ENCODE assay signal across 19 cellular contexts in genomic region chr3:160950954-160951353, GRCh38.
A peak's percentile ranks its signal among the peaks of the same experiment; 100 is the strongest.
DNase-seq lines count a peak whose midpoint lies in the region; ATAC-seq and TF ChIP-seq lines count a peak whose summit lies in the region.
"Had no signal": no experiment of that assay in that cellular context is flagged by ENCODE, and none has a peak within 500 bp of the region (broad histone marks: within the 10 kb centered on the region; RNA-seq: fewer than 3 reads in every experiment).

No MANE protein-coding gene starts in this region.

- H3K4me3 ChIP-seq in heart right ventricle, result no peak overlapping the region
- H3K4me3 ChIP-seq in gastrocnemius medialis, result no peak overlapping the region
- no peak overlapping the region for H3K4me3 ChIP-seq in lower leg skin (ENCODE audit: low read depth, poor library complexity, severe bottlenecking)
- H3K4me3 ChIP-seq: A549; BLaER1 treated with 17β-estradiol and CSF1 and Interleukin-3, amounts not matched to agents 10 nM and 100 nM; GM12878 had no signal

- H3K4me1 ChIP-seq in heart right ventricle, result peaks cover 0 to 44% (median 16%) of the 10 kb centered on the region in 9 donors
- H3K4me1 ChIP-seq in gastrocnemius medialis, result peaks cover 27 to 32% of the 10 kb centered on the region in 2 donors
- H3K4me1 ChIP-seq: A549, Caco-2 had no signal

- H3K9me3 ChIP-seq in heart right ventricle (peaks cover 0 to 4% (median 0%) of the 10 kb centered on the region in 11 donors), gastrocnemius medialis (no peaks in the 10 kb centered on the region)
- H3K9me3 ChIP-seq: A549; BLaER1 treated with 17β-estradiol and CSF1 and Interleukin-3, amounts not matched to agents 10 nM and 100 nM; Caco-2 had no signal

- intact Hi-C loops in Right ventricle myocardium superior (cut with DNase I), result no loop called here
- intact Hi-C loops in heart right ventricle (cut with DNase I), result loop anchor here in 3 of 10 donors (10.0 kb wide), 3 partner anchors 144 to 314 kb away; partner anchors contain the start of gene NMD3 (in 1 of the 3)
- intact Hi-C loops in gastrocnemius medialis (cut with DNase I; ENCODE audit: low total_unique reads), result no loop called here
- intact Hi-C loops in lower leg skin (cut with DNase I; ENCODE audit: low total_unique reads), result no loop called here

- no peaks in the 10 kb centered on the region for H3K27me3 ChIP-seq in heart right ventricle
- H3K27me3 ChIP-seq in gastrocnemius medialis, result no peaks in the 10 kb centered on the region
- H3K27me3 ChIP-seq: BLaER1 treated with 17β-estradiol and CSF1 and Interleukin-3, amounts not matched to agents 10 nM and 100 nM had no signal

- DNase-seq in Right ventricle myocardium superior (no peak), heart right ventricle (no peak), G401 (ENCODE audit: low spot score) (peak; percentile 62), glutamatergic neuron (no peak), gastrocnemius medialis (no peak), NCI-H2081 (lab: John Stamatoyannopoulos, UW) (no peak), lower leg skin (ENCODE audit: low spot score in 2 of 2) (no peak)
- DNase-seq: AML-193; Caco-2; Calu3; CD4-positive, alpha-beta T cell; CD8-positive, alpha-beta T cell; GDM1 had no signal

- H3K36me3 Mint-ChIP-seq in glutamatergic neuron (ENCODE audit: unreplicated experiment), result no peaks in the 10 kb centered on the region
- H3K36me3 Mint-ChIP-seq: CD8-positive, alpha-beta T cell had no signal

- no peak for TF ChIP-seq CTCF in heart right ventricle (IDR thresholded peaks at IDR 0.05)
- no peak for TF ChIP-seq CTCF in glutamatergic neuron (IDR thresholded peaks at IDR 0.05; ENCODE audit: partially characterized antibody, unreplicated experiment)
- no peak for TF ChIP-seq CTCF in gastrocnemius medialis (IDR thresholded peaks at IDR 0.05 in 4 of 5, conservative IDR thresholded peaks at IDR 0.05 in 1 of 5)
- TF ChIP-seq CTCF in lower leg skin (IDR thresholded peaks at IDR 0.05), result no peak

- no peaks in the 10 kb centered on the region for H3K36me3 ChIP-seq in heart right ventricle
- no peaks in the 10 kb centered on the region for H3K36me3 ChIP-seq in gastrocnemius medialis
- H3K36me3 ChIP-seq: BLaER1 treated with 17β-estradiol and CSF1 and Interleukin-3, amounts not matched to agents 10 nM and 100 nM had no signal

- peaks cover 27% of the 10 kb centered on the region for H3K4me1 Mint-ChIP-seq in glutamatergic neuron (ENCODE audit: low read depth, unreplicated experiment)
- H3K4me1 Mint-ChIP-seq: B cell had no signal

- H3K27me3 Mint-ChIP-seq in glutamatergic neuron (ENCODE audit: unreplicated experiment), result no peaks in the 10 kb centered on the region
- H3K27me3 Mint-ChIP-seq: B cell had no signal

- peak overlapping the region; percentile 5 for H3K27ac Mint-ChIP-seq in glutamatergic neuron (ENCODE audit: unreplicated experiment)
- H3K27ac Mint-ChIP-seq: B cell; CD4-positive, alpha-beta T cell; CD8-positive, alpha-beta T cell had no signal

- WGBS in heart right ventricle, 2 donors, result 73 to 75% methylated on average over 2 of the region's 2 CpGs
- 73 to 75% methylated on average over 2 of the region's 2 CpGs for WGBS in lower leg skin, 2 donors

- H3K27ac ChIP-seq in heart right ventricle (peak overlapping the region in 4 of 10 donors; percentile 18 to 57 (median 32)), gastrocnemius medialis (peak overlapping the region in 3 of 4 donors; percentile 14 to 66 (median 23))
- H3K27ac ChIP-seq: 22Rv1; A549; BLaER1 treated with 17β-estradiol and CSF1 and Interleukin-3, amounts not matched to agents 10 nM and 100 nM; C4-2B had no signal

- no peak for TF ChIP-seq POLR2A in gastrocnemius medialis (IDR thresholded peaks at IDR 0.05)
- TF ChIP-seq POLR2A in lower leg skin (IDR thresholded peaks at IDR 0.05), result no peak

- in situ Hi-C loops in G401 (cut with HindIII; ENCODE audit: low sequenced_read_pairs), result no loop called here
- in situ Hi-C loops in gastrocnemius medialis (cut with MboI; ENCODE audit: low sequenced_read_pairs in 4 of 4), result no loop called here

- no peak overlapping the region for H3K4me3 Mint-ChIP-seq in glutamatergic neuron (ENCODE audit: unreplicated experiment)
- H3K4me3 Mint-ChIP-seq: B cell; CD4-positive, alpha-beta T cell; CD8-positive, alpha-beta T cell had no signal

- peaks cover 2% of the 10 kb centered on the region for H3K9me3 Mint-ChIP-seq in glutamatergic neuron (ENCODE audit: unreplicated experiment)
- H3K9me3 Mint-ChIP-seq: CD4-positive, alpha-beta T cell; CD8-positive, alpha-beta T cell had no signal

- ATAC-seq in Right ventricle myocardium superior (ENCODE audit: poor library complexity) (peak; percentile 5), heart right ventricle (no peak), gastrocnemius medialis (no peak)
- ATAC-seq: A549; CD8-positive, alpha-beta T cell; GM12878 had no signal
